ENCODE assay signal across 14 cellular contexts in the genomic region with DNA sequence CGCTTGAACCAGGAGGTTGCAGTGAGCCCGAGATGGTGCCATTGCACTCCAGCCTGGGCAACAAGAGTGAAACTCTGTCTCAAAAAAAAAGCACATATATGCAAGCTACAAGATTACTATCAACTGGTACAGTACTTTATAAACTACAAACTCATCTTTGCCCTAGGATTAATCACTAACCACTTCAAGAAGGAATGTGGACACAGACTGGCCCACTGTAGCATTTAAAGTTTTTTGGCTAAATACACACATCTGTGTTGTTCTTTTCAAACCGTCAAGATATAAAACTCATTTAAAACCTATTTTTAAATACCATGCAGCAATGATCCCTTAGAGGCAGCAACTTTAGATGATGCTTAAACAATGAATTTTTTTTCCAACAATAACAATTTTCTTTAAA.
"Had no signal": no experiment of that assay in that cellular context is flagged by ENCODE, and none has a peak within 500 bp of the region (broad histone marks: within the 10 kb centered on the region; RNA-seq: fewer than 3 reads in every experiment).

No MANE protein-coding gene starts in this region.

- H3K27ac Mint-ChIP-seq: activated naive CD4-positive, alpha-beta T cell treated with anti-CD3 and anti-CD28 coated beads for 36 hours; activated naive CD8-positive, alpha-beta T cell treated with anti-CD3 and anti-CD28 coated beads, Interleukin-2, amount 50 U/mL, for 24 hours; activated T-helper 17 cell treated with anti-CD3 and anti-CD28 coated beads, Interleukin-2, amount 50 U/mL, for 72 hours; memory B cell; naive thymus-derived CD8-positive, alpha-beta T cell; stimulated activated effector memory CD8-positive, alpha-beta T cell treated with anti-CD3 and anti-CD28 coated beads, Interleukin-12 subunit alpha, Interleukin-12 subunit beta, amount 100 ng/mL, for 72 hours had no signal

- H3K79me2 ChIP-seq: parathyroid adenoma had no signal

- H3K9me3 Mint-ChIP-seq: activated naive CD4-positive, alpha-beta T cell treated with anti-CD3 and anti-CD28 coated beads for 36 hours; activated naive CD8-positive, alpha-beta T cell treated with anti-CD3 and anti-CD28 coated beads, Interleukin-2, amount 50 U/mL, for 24 hours; activated T-helper 17 cell treated with anti-CD3 and anti-CD28 coated beads, Interleukin-2, amount 50 U/mL, for 72 hours; memory B cell; naive thymus-derived CD8-positive, alpha-beta T cell; stimulated activated effector memory CD8-positive, alpha-beta T cell treated with anti-CD3 and anti-CD28 coated beads, Interleukin-12 subunit alpha, Interleukin-12 subunit beta, amount 100 ng/mL, for 72 hours had no signal

- H3K27me3 ChIP-seq: body of pancreas, colonic mucosa had no signal

- H3K9ac ChIP-seq: parathyroid adenoma had no signal

- H3K4me3 ChIP-seq: body of pancreas, colonic mucosa, left ventricle myocardium inferior had no signal

- H3K9me3 ChIP-seq: body of pancreas, colonic mucosa, left ventricle myocardium inferior had no signal

- H3K4me3 Mint-ChIP-seq: activated naive CD4-positive, alpha-beta T cell treated with anti-CD3 and anti-CD28 coated beads for 36 hours; activated naive CD8-positive, alpha-beta T cell treated with anti-CD3 and anti-CD28 coated beads, Interleukin-2, amount 50 U/mL, for 24 hours; activated T-helper 17 cell treated with anti-CD3 and anti-CD28 coated beads, Interleukin-2, amount 50 U/mL, for 72 hours; memory B cell; naive thymus-derived CD8-positive, alpha-beta T cell; stimulated activated effector memory CD8-positive, alpha-beta T cell treated with anti-CD3 and anti-CD28 coated beads, Interleukin-12 subunit alpha, Interleukin-12 subunit beta, amount 100 ng/mL, for 72 hours had no signal

- DNase-seq: activated naive CD4-positive, alpha-beta T cell treated with anti-CD3 and anti-CD28 coated beads for 36 hours; activated naive CD8-positive, alpha-beta T cell treated with anti-CD3 and anti-CD28 coated beads, Interleukin-2, amount 50 U/mL, for 24 hours; body of pancreas; colonic mucosa; hippocampal formation; left ventricle myocardium inferior; naive thymus-derived CD8-positive, alpha-beta T cell; stimulated activated CD4-positive, alpha-beta T cell treated with anti-CD3 and anti-CD28 coated beads, Interleukin-12 subunit alpha, Interleukin-12 subunit beta, amount 100 ng/mL, for 4 hours; T-helper 9 cell had no signal

- H3K36me3 ChIP-seq: colonic mucosa, left ventricle myocardium inferior had no signal

- H3K27me3 Mint-ChIP-seq: activated naive CD8-positive, alpha-beta T cell treated with anti-CD3 and anti-CD28 coated beads, Interleukin-2, amount 50 U/mL, for 24 hours; activated T-helper 17 cell treated with anti-CD3 and anti-CD28 coated beads, Interleukin-2, amount 50 U/mL, for 72 hours; memory B cell; naive thymus-derived CD8-positive, alpha-beta T cell had no signal

- H2AFZ ChIP-seq: parathyroid adenoma had no signal

- ATAC-seq: activated T-helper 17 cell treated with anti-CD3 and anti-CD28 coated beads, Interleukin-2, amount 50 U/mL, for 72 hours; body of pancreas; naive thymus-derived CD8-positive, alpha-beta T cell; stimulated activated effector memory CD8-positive, alpha-beta T cell treated with anti-CD3 and anti-CD28 coated beads, Interleukin-12 subunit alpha, Interleukin-12 subunit beta, amount 100 ng/mL, for 72 hours had no signal

- H3K27ac ChIP-seq: body of pancreas, colonic mucosa, left ventricle myocardium inferior, parathyroid adenoma had no signal

- FAIRE-seq: endometrium had no signal

- H3K4me1 ChIP-seq: body of pancreas, colonic mucosa, left ventricle myocardium inferior, parathyroid adenoma had no signal

- H3K36me3 Mint-ChIP-seq: stimulated activated effector memory CD8-positive, alpha-beta T cell treated with anti-CD3 and anti-CD28 coated beads, Interleukin-12 subunit alpha, Interleukin-12 subunit beta, amount 100 ng/mL, for 72 hours had no signal
